In the genomic region with DNA sequence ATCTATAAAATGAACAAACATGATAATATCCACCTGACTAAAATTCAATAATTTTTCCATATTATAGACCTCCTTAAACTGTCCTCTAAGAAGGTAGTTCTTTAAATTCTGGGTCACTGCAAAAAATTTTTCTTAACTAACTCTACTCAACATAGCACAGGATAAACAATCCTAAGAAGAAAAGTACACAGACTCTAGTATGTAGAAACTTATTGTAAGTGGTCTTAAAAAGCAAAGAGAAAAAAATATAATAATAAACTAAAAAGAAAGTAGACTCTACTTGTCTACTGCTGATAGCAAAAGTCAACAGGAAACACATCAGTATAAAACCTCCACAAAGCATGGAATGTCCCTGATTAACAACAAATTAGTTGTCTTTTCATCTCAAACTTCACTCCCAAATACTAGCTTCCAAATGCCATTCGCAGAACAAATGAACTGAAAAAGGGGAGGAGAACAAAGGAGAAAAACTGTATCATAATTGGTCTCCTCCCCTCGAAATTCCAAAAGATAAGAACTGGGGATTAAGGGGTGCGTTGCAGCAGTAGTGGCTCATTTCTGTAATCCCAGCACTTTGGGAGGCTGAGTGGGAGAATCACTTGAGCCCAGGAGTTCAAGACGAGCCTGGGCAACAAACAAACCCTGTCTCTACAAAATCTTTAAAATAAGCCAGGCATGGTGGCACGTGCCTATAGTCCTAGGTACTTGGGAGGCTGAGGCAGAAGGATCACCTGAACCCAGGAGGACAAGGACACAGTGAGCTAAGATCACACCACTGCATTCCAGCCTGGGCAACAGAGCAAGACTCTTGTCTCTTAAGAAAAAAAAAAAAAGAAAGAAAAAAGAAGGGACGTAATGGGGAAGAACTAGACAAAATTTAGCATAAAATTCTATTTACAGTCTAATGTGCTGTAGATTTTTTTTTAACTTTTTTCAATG, we compare ENCODE assay signal across 24 cellular contexts. TPM values are rescaled to one million over a fixed set of nuclear protein-coding genes. Genes with fewer than 3 reads are reported as not detected.
A peak's percentile ranks its signal among the peaks of the same experiment; 100 is the strongest.
DNase-seq lines count a peak whose midpoint lies in the region; ATAC-seq, FAIRE-seq and TF ChIP-seq lines count a peak whose summit lies in the region.
"Had no signal": no experiment of that assay in that cellular context is flagged by ENCODE, and none has a peak within 500 bp of the region (broad histone marks: within the 10 kb centered on the region; RNA-seq: fewer than 3 reads in every experiment).

No MANE protein-coding gene starts in this region.

- H3K9ac ChIP-seq in GM12878 (ENCODE audit: control insufficient read depth, insufficient read depth, low read length) (no peak overlapping the region), smooth muscle cell (ENCODE audit: low read depth) (no peak overlapping the region)

- DNase-seq in activated naive CD8-positive, alpha-beta T cell treated with anti-CD3 and anti-CD28 coated beads, Interleukin-2, amount 50 U/mL, for 24 hours, result no peak
- DNase-seq in GM12878 (ENCODE audit: low read depth, low spot score), result no peak
- DNase-seq in naive B cell, result no peak
- DNase-seq in amniotic stem cell (lab: John Stamatoyannopoulos, UW), result no peak
- no peak for DNase-seq in erythroblast (lab: John Stamatoyannopoulos, UW)
- DNase-seq in H54 (ENCODE audit: insufficient read length, low spot score), result no peak
- no peak for DNase-seq in smooth muscle cell (lab: John Stamatoyannopoulos, UW; ENCODE audit: unreplicated experiment)
- DNase-seq: 8988T; activated CD8-positive, alpha-beta T cell treated with anti-CD3 and anti-CD28 coated beads for 36 hours; activated naive CD4-positive, alpha-beta T cell; anterior cingulate cortex; BE2C; Calu3; dorsolateral prefrontal cortex; foreskin fibroblast; GOT3; heart right ventricle; left colon; NCI-H1436; NCI-H510A; posterior cingulate gyrus had no signal

- H3K4me1 Mint-ChIP-seq in activated naive CD8-positive, alpha-beta T cell (ENCODE audit: low read depth), result peaks cover 44% of the 10 kb centered on the region
- H3K4me1 Mint-ChIP-seq in activated naive CD8-positive, alpha-beta T cell treated with anti-CD3 and anti-CD28 coated beads, Interleukin-2, amount 50 U/mL, for 24 hours, result peaks cover 48% of the 10 kb centered on the region
- H3K4me1 Mint-ChIP-seq in naive B cell, result peaks cover 35 to 82% (median 71%) of the 10 kb centered on the region in 3 donors

- no peaks in the 10 kb centered on the region for H3K27me3 Mint-ChIP-seq in activated naive CD8-positive, alpha-beta T cell
- H3K27me3 Mint-ChIP-seq in activated naive CD8-positive, alpha-beta T cell treated with anti-CD3 and anti-CD28 coated beads, Interleukin-2, amount 50 U/mL, for 24 hours, result no peaks in the 10 kb centered on the region
- no peaks in the 10 kb centered on the region for H3K27me3 Mint-ChIP-seq in naive B cell
- H3K27me3 Mint-ChIP-seq: activated CD8-positive, alpha-beta T cell treated with anti-CD3 and anti-CD28 coated beads for 36 hours had no signal

- H2AFZ ChIP-seq in GM12878 (ENCODE audit: control insufficient read depth, low read depth, low read length) (no peak overlapping the region), smooth muscle cell (ENCODE audit: low read depth) (no peak overlapping the region)

- TF ChIP-seq RAD21 in GM12878 (IDR thresholded peaks at IDR 0.05; ENCODE audit: insufficient read depth, low read depth, low read length), result no peak

- H3K27ac ChIP-seq in GM12878 (ENCODE audit: control insufficient read depth, insufficient read depth), result no peak overlapping the region
- no peak overlapping the region for H3K27ac ChIP-seq in smooth muscle cell (ENCODE audit: low read depth)
- H3K27ac ChIP-seq: epithelial cell of prostate had no signal

- H3K27me3 ChIP-seq in GM12878 (replicated peaks in 1 of 2; ENCODE audit: control insufficient read depth in 2 of 2, insufficient read depth in 2 of 2, low read length in 1 of 2), result no peaks in the 10 kb centered on the region
- no peaks in the 10 kb centered on the region for H3K27me3 ChIP-seq in smooth muscle cell (ENCODE audit: low read depth)
- H3K27me3 ChIP-seq: BE2C, dorsolateral prefrontal cortex, heart right ventricle had no signal

- BruUV-seq in GM12878 (replicated peaks; lab: Mats Ljungman, UMichigan), result no TSS peak

- H3K79me2 ChIP-seq in GM12878 (ENCODE audit: control insufficient read depth, insufficient read depth, low read length), result peaks cover 97% of the 10 kb centered on the region
- H3K79me2 ChIP-seq in smooth muscle cell (ENCODE audit: low read depth), result peaks cover 66% of the 10 kb centered on the region

- H3K4me3 ChIP-seq in GM12878, result peak overlapping the region; percentile 26; the same call in 1 of the 2 replicates
- no peak overlapping the region for H3K4me3 ChIP-seq in smooth muscle cell
- H3K4me3 ChIP-seq: heart right ventricle had no signal

- in situ Hi-C loops in GM12878 (cut with MboI), result no loop called here

- FAIRE-seq in GM12878 (lab: Jason Lieb, UNC), result no peak
- no peak for FAIRE-seq in H54 (lab: Jason Lieb, UNC)

- TF ChIP-seq CTCF in GM12878 (IDR thresholded peaks at IDR 0.05 in 2 of 3, conservative IDR thresholded peaks at IDR 0.05 in 1 of 3; ENCODE audit: control insufficient read depth in 2 of 3, extremely low read depth in 1 of 3, insufficient read depth in 1 of 3, low read depth in 3 of 3, low read length in 3 of 3) (no peak), smooth muscle cell (IDR thresholded peaks at IDR 0.05; ENCODE audit: borderline replicate concordance, insufficient read depth, poor library complexity, severe bottlenecking) (no peak)

- RAD21 ChIA-PET in GM12878 (lab: Charles Lee; ENCODE audit: unreplicated experiment), result interaction anchor here (1.0 to 22.1 kb wide), 9 partner anchors 11 to 410 kb away, joined by 3 to 441 read pairs (median 4); no protein-coding TSS in a partner anchor

- no peak overlapping the region for H3K4me3 Mint-ChIP-seq in activated naive CD8-positive, alpha-beta T cell
- no peak overlapping the region for H3K4me3 Mint-ChIP-seq in activated naive CD8-positive, alpha-beta T cell treated with anti-CD3 and anti-CD28 coated beads, Interleukin-2, amount 50 U/mL, for 24 hours
- peak overlapping the region in 7 of 8 donors; percentile 9 to 100 (median 64) for H3K4me3 Mint-ChIP-seq in naive B cell
- H3K4me3 Mint-ChIP-seq: activated CD8-positive, alpha-beta T cell treated with anti-CD3 and anti-CD28 coated beads for 36 hours had no signal

- no peaks in the 10 kb centered on the region for H3K9me3 ChIP-seq in GM12878 (replicated peaks; ENCODE audit: control insufficient read depth, insufficient read depth, low read length)
- H3K9me3 ChIP-seq in smooth muscle cell (replicated peaks; ENCODE audit: low read depth), result no peaks in the 10 kb centered on the region
- H3K9me3 ChIP-seq: BE2C, heart right ventricle had no signal

- H3K9me3 Mint-ChIP-seq in activated naive CD8-positive, alpha-beta T cell (ENCODE audit: low read depth), result no peaks in the 10 kb centered on the region
- no peaks in the 10 kb centered on the region for H3K9me3 Mint-ChIP-seq in activated naive CD8-positive, alpha-beta T cell treated with anti-CD3 and anti-CD28 coated beads, Interleukin-2, amount 50 U/mL, for 24 hours
- H3K9me3 Mint-ChIP-seq in naive B cell, result no peaks in the 10 kb centered on the region
- H3K9me3 Mint-ChIP-seq: activated CD8-positive, alpha-beta T cell treated with anti-CD3 and anti-CD28 coated beads for 36 hours had no signal

- no peaks in the 10 kb centered on the region for H3F3A ChIP-seq in smooth muscle cell (ENCODE audit: low read depth)

- H3K36me3 ChIP-seq in GM12878 (ENCODE audit: control insufficient read depth in 2 of 2, insufficient read depth in 2 of 2, low read length in 1 of 2), result peaks cover 2 to 22% of the 10 kb centered on the region in 2 experiments
- H3K36me3 ChIP-seq in smooth muscle cell (ENCODE audit: low read depth), result no peaks in the 10 kb centered on the region

- peak overlapping the region; percentile 46 for H3K27ac Mint-ChIP-seq in activated naive CD8-positive, alpha-beta T cell
- H3K27ac Mint-ChIP-seq in activated naive CD8-positive, alpha-beta T cell treated with anti-CD3 and anti-CD28 coated beads, Interleukin-2, amount 50 U/mL, for 24 hours, result no peak overlapping the region
- H3K27ac Mint-ChIP-seq in naive B cell, result peak overlapping the region; percentile 74 to 94 (median 86)
- H3K27ac Mint-ChIP-seq: activated CD8-positive, alpha-beta T cell treated with anti-CD3 and anti-CD28 coated beads for 36 hours had no signal

- H4K20me1 ChIP-seq in GM12878 (ENCODE audit: control insufficient read depth, insufficient read depth) (peaks cover 3% of the 10 kb centered on the region; the same call in 1 of the 2 replicates), smooth muscle cell (ENCODE audit: low read depth) (peaks cover 59% of the 10 kb centered on the region)

- CTCF ChIA-PET in GM12878 (lab: Yijun Ruan, JAX), result interaction anchor here (0.6 to 3.1 kb wide), 9 partner anchors 15 to 910 kb away, joined by 3 to 18 read pairs (median 4); no protein-coding TSS in a partner anchor

- H3K4me1 ChIP-seq in GM12878 (ENCODE audit: control insufficient read depth, insufficient read depth, low read length) (peaks cover 6% of the 10 kb centered on the region; the same call in 1 of the 2 replicates), smooth muscle cell (ENCODE audit: low read depth) (peaks cover 15% of the 10 kb centered on the region)
- H3K4me1 ChIP-seq: BE2C had no signal

- TF ChIP-seq POLR2A in GM12878 (IDR thresholded peaks at IDR 0.05; ENCODE audit: low read depth, low read length) (no peak), erythroblast (IDR thresholded peaks at IDR 0.05; ENCODE audit: low read length) (no peak), H54 (IDR thresholded peaks at IDR 0.05; ENCODE audit: low read depth, low read length) (no peak)

- ATAC-seq in activated naive CD8-positive, alpha-beta T cell treated with anti-CD3 and anti-CD28 coated beads, Interleukin-2, amount 50 U/mL, for 24 hours, result no peak
- ATAC-seq in GM12878 (no peak), naive B cell (ENCODE audit: low read depth in 2 of 2) (no peak)
- ATAC-seq: activated CD8-positive, alpha-beta T cell treated with anti-CD3 and anti-CD28 coated beads for 36 hours; heart right ventricle; left colon; sciatic nerve had no signal

- WGBS in GM12878 (ENCODE audit: insufficient coverage, insufficient replicate concordance, low lambda C conversion rate, missing lambda C conversion rate), result 87% methylated on average over 6 of the region's 6 CpGs
- 51% methylated on average over 6 of the region's 6 CpGs for WGBS in smooth muscle cell (ENCODE audit: low lambda C conversion rate)

- SMC1A ChIA-PET in GM12878 (lab: Charles Lee; ENCODE audit: uncharacterized antibody, unreplicated experiment), result interaction anchor here (0.6 to 37.3 kb wide), 13 partner anchors 9 to 211 kb away, joined by 3 to 926 read pairs (median 4); no protein-coding TSS in a partner anchor

- peaks cover 2% of the 10 kb centered on the region for H3K36me3 Mint-ChIP-seq in activated naive CD8-positive, alpha-beta T cell
- H3K36me3 Mint-ChIP-seq in activated naive CD8-positive, alpha-beta T cell treated with anti-CD3 and anti-CD28 coated beads, Interleukin-2, amount 50 U/mL, for 24 hours (ENCODE audit: low read depth), result peaks cover 48% of the 10 kb centered on the region
- H3K36me3 Mint-ChIP-seq in naive B cell, result peaks cover 10 to 28% of the 10 kb centered on the region in 2 donors

- POLR2A ChIA-PET in GM12878 (lab: Charles Lee), result interaction anchor here (1.0 to 1.7 kb wide), 4 partner anchors 8 to 281 kb away, joined by 3 to 4 read pairs (median 4); no protein-coding TSS in a partner anchor

- H3K4me2 ChIP-seq in GM12878 (ENCODE audit: control insufficient read depth, insufficient read depth), result peak overlapping the region; percentile 69
- no peak overlapping the region for H3K4me2 ChIP-seq in smooth muscle cell

- no peak for TF ChIP-seq EP300 in GM12878 (IDR thresholded peaks at IDR 0.05; ENCODE audit: borderline replicate concordance in 1 of 2, control insufficient read depth in 1 of 2, low read depth in 2 of 2, low read length in 2 of 2)

- intact Hi-C loops in GM12878 (cut with micrococcal nuclease; ENCODE audit: unreplicated experiment), result loop anchor here (5.0 kb wide), 2 partner anchors 48 to 63 kb away; no protein-coding TSS in a partner anchor

RNA-seq across cellular contexts. Expression of a gene that starts 6.5 kb away (rescaled TPM):
- total RNA-seq in GM12878 (2013; cell fraction: nucleolus; rRNA removed), result 80.2 and 85.2 TPM in 2 replicates
- total RNA-seq in GM12878 (2014; rRNA removed), result 19.5 and 21.1 TPM in 2 replicates
- 39.2 and 42.5 TPM in 2 replicates for total RNA-seq in GM12878 (2014; rRNA removed; fragmentation: Illumina TruSeq; extraction: Trizol)
- total RNA-seq in GM12878 (2021), result 82.8 and 89.8 TPM in 2 replicates
- 26.8 TPM for polyA plus RNA-seq in GM12878 (2011; ENCODE audit: low read depth)
- polyA plus RNA-seq in GM12878 (2011; rRNA removed), result 52.7 and 68.3 TPM in 2 replicates
- 34.0 and 36.1 TPM in 2 replicates for polyA plus RNA-seq in GM12878 (2011; cell fraction: cytosol; rRNA removed)
- 55.8 and 56.5 TPM in 2 replicates for polyA plus RNA-seq in GM12878 (2011; cell fraction: nucleus; rRNA removed)
- 27.1 and 40.7 TPM in 2 replicates for polyA plus RNA-seq in GM12878 (2012)
- polyA plus RNA-seq in GM12878 (2014; fragmentation: Illumina TruSeq; extraction: Trizol), result 62.4 and 70.9 TPM in 2 replicates
- 10 to 100 TPM; 13.2 to 15.4 TPM for polyA plus RNA-seq in GM12878 (2014; fragmentation: Nextera tagmentation; extraction: Ambion mirVana)
- polyA plus RNA-seq in GM12878 (2014; rRNA removed), result 43.0 and 44.6 TPM in 2 replicates
- 10 to 100 TPM; 58.7 to 68.4 TPM for polyA plus RNA-seq in GM12878 (2016; fragmentation: Nextera tagmentation; extraction: Ambion mirVana)
- 46.8 and 48.8 TPM in 2 replicates for polyA minus RNA-seq in GM12878 (2011; rRNA and poly(A)+ RNA removed)
- polyA minus RNA-seq in GM12878 (2011; cell fraction: cytosol; rRNA and poly(A)+ RNA removed), result 30.5 and 31.3 TPM in 2 replicates
- 36.1 and 52.3 TPM in 2 replicates for polyA minus RNA-seq in GM12878 (2011; cell fraction: nucleus; rRNA and poly(A)+ RNA removed)
- polyA plus RNA-seq in naive B cell (ENCODE audit: low read depth in 6 of 6), result 100 to 1,000 TPM in 3 of 6 donors, 10 to 100 TPM in 3; 43.0 to 134 (median 104) TPM
- total RNA-seq in smooth muscle cell, result 14.6 and 18.3 TPM in 2 replicates
- 18.8 and 24.3 TPM in 2 replicates for polyA plus RNA-seq in smooth muscle cell

Comparison
In these comparisons a context has a peak if more than half of its experiments do, and no peak if none do; other contexts are left out.
1. H3K4me3 Mint-ChIP-seq: peak in naive B cell (7 of 8); none in activated naive CD8-positive, alpha-beta T cell (single experiment) and activated naive CD8-positive, alpha-beta T cell treated with anti-CD3 and anti-CD28 coated beads, Interleukin-2, amount 50 U/mL, for 24 hours (single experiment).